1 cellular context compared by ENCODE assay signal in the genomic region with DNA sequence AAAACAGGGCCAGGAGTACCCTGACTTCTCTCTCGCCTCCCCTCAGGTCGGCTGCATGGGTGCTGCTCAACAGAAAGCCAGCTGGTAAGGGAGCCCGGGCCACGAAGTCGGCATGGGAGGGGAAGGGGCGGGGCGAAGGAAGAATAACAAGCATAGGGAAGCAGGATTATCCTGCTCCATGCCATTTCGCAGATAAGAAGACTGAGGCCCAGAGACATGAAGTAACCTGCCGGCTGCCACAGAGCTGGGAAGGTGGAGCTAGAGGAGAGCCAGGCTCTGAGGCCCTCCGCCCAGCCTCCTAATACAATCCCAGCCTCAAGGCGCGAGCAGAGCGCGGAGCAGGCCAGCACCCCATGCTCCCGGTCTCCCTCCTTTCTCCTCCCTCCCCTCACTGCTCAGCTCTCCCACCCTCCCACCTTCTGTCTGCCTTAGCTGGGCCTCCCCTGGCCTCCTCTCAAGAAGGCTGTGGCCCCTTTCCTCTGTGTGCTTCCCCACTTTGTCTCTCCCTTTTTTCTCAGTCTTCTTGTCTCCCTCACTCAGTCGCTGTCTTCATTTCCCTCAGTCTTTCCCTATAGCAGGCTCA.
A peak's percentile ranks its signal among the peaks of the same experiment; 100 is the strongest.
TF ChIP-seq lines count a peak whose summit lies in the region.

No MANE protein-coding gene starts in this region.

TF ChIP-seq in K562, 482 proteins besides CTCF, POLR2A, EP300 and RAD21 (continued from another document and continues in another):
- TF ChIP-seq, protein P1, sequence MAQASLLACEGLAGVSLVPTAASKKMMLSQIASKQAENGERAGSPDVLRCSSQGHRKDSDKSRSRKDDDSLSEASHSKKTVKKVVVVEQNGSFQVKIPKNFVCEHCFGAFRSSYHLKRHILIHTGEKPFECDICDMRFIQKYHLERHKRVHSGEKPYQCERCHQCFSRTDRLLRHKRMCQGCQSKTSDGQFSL (CRISPR knock-in tag; IDR thresholded peaks at IDR 0.05) = no peak
- TF ChIP-seq, protein P1 (tag; IDR thresholded peaks at IDR 0.05) = no peak
- TF ChIP-seq ZZZ3 (IDR thresholded peaks at IDR 0.05) = no peak
- no peak for TF ChIP-seq ZBTB8A (IDR thresholded peaks at IDR 0.05; ENCODE audit: partially characterized antibody)
- TF ChIP-seq XRCC4 (IDR thresholded peaks at IDR 0.05; ENCODE audit: extremely low read depth, insufficient read depth, insufficient read length) = no peak
- no peak for TF ChIP-seq ZNF583 (CRISPR knock-in tag; IDR thresholded peaks at IDR 0.05)
- TF ChIP-seq, protein P2, sequence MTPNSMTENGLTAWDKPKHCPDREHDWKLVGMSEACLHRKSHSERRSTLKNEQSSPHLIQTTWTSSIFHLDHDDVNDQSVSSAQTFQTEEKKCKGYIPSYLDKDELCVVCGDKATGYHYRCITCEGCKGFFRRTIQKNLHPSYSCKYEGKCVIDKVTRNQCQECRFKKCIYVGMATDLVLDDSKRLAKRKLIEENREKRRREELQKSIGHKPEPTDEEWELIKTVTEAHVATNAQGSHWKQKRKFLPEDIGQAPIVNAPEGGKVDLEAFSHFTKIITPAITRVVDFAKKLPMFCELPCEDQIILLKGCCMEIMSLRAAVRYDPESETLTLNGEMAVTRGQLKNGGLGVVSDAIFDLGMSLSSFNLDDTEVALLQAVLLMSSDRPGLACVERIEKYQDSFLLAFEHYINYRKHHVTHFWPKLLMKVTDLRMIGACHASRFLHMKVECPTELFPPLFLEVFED (CRISPR knock-in tag; conservative IDR thresholded peaks at IDR 0.05) = peak; percentile 89
- TF ChIP-seq SMARCC2 (IDR thresholded peaks at IDR 0.05; ENCODE audit: low read depth) = no peak
- TF ChIP-seq TRIM24 (IDR thresholded peaks at IDR 0.05) = peak in 1 of 2 experiments; percentile 13; a peak in 1 of 4 replicates
- TF ChIP-seq POLR2B (IDR thresholded peaks at IDR 0.05; ENCODE audit: low read depth, partially characterized antibody) = no peak
- TF ChIP-seq, protein P3, sequence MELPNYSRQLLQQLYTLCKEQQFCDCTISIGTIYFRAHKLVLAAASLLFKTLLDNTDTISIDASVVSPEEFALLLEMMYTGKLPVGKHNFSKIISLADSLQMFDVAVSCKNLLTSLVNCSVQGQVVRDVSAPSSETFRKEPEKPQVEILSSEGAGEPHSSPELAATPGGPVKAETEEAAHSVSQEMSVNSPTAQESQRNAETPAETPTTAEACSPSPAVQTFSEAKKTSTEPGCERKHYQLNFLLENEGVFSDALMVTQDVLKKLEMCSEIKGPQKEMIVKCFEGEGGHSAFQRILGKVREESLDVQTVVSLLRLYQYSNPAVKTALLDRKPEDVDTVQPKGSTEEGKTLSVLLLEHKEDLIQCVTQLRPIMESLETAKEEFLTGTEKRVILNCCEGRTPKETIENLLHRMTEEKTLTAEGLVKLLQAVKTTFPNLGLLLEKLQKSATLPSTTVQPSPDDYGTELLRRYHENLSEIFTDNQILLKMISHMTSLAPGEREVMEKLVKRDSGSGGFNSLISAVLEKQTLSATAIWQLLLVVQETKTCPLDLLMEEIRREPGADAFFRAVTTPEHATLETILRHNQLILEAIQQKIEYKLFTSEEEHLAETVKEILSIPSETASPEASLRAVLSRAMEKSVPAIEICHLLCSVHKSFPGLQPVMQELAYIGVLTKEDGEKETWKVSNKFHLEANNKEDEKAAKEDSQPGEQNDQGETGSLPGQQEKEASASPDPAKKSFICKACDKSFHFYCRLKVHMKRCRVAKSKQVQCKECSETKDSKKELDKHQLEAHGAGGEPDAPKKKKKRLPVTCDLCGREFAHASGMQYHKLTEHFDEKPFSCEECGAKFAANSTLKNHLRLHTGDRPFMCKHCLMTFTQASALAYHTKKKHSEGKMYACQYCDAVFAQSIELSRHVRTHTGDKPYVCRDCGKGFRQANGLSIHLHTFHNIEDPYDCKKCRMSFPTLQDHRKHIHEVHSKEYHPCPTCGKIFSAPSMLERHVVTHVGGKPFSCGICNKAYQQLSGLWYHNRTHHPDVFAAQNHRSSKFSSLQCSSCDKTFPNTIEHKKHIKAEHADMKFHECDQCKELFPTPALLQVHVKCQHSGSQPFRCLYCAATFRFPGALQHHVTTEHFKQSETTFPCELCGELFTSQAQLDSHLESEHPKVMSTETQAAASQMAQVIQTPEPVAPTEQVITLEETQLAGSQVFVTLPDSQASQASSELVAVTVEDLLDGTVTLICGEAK (IDR thresholded peaks at IDR 0.05) = no peak
- TF ChIP-seq, protein P3 (CRISPR knock-in tag; IDR thresholded peaks at IDR 0.05) = no peak
- no peak for TF ChIP-seq TAF15 (IDR thresholded peaks at IDR 0.05; ENCODE audit: low read depth, low read length)
- no peak for TF ChIP-seq U2AF1 (optimal IDR thresholded peaks at IDR 0.05; ENCODE audit: low read depth, low read length)
- TF ChIP-seq SP1 (CRISPR knock-in tag; IDR thresholded peaks at IDR 0.05) = no peak; the same call in 1 of the 2 replicates
- TF ChIP-seq, protein P4, sequence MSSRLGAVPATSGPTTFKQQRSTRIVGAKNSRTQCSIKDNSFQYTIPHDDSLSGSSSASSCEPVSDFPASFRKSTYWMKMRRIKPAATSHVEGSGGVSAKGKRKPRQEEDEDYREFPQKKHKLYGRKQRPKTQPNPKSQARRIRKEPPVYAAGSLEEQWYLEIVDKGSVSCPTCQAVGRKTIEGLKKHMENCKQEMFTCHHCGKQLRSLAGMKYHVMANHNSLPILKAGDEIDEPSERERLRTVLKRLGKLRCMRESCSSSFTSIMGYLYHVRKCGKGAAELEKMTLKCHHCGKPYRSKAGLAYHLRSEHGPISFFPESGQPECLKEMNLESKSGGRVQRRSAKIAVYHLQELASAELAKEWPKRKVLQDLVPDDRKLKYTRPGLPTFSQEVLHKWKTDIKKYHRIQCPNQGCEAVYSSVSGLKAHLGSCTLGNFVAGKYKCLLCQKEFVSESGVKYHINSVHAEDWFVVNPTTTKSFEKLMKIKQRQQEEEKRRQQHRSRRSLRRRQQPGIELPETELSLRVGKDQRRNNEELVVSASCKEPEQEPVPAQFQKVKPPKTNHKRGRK (tag; IDR thresholded peaks at IDR 0.05) = 0 out of 2 replicates have a peak, but pooled peaks have one; percentile 34
- TF ChIP-seq RAD51 (IDR thresholded peaks at IDR 0.05; ENCODE audit: borderline replicate concordance, low read depth) = no peak
- TF ChIP-seq MTF1 (CRISPR knock-in tag; IDR thresholded peaks at IDR 0.05; ENCODE audit: borderline replicate concordance) = no peak
- TF ChIP-seq, protein P5, sequence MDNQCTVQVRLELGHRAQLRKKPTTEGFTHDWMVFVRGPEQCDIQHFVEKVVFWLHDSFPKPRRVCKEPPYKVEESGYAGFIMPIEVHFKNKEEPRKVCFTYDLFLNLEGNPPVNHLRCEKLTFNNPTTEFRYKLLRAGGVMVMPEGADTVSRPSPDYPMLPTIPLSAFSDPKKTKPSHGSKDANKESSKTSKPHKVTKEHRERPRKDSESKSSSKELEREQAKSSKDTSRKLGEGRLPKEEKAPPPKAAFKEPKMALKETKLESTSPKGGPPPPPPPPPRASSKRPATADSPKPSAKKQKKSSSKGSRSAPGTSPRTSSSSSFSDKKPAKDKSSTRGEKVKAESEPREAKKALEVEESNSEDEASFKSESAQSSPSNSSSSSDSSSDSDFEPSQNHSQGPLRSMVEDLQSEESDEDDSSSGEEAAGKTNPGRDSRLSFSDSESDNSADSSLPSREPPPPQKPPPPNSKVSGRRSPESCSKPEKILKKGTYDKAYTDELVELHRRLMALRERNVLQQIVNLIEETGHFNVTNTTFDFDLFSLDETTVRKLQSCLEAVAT (IDR thresholded peaks at IDR 0.05) = peak; percentile 19 to 43; a peak in 1 of 4 replicates
- peak in 1 of 2 experiments; percentile 58; a peak in 2 of 4 replicates for TF ChIP-seq RCOR1 (IDR thresholded peaks at IDR 0.05; ENCODE audit: borderline replicate concordance in 1 of 2, low read depth in 2 of 2, low read length in 2 of 2)
- peak; percentile 51 to 86 for TF ChIP-seq KDM1A (IDR thresholded peaks at IDR 0.05)
- TF ChIP-seq, protein P6, sequence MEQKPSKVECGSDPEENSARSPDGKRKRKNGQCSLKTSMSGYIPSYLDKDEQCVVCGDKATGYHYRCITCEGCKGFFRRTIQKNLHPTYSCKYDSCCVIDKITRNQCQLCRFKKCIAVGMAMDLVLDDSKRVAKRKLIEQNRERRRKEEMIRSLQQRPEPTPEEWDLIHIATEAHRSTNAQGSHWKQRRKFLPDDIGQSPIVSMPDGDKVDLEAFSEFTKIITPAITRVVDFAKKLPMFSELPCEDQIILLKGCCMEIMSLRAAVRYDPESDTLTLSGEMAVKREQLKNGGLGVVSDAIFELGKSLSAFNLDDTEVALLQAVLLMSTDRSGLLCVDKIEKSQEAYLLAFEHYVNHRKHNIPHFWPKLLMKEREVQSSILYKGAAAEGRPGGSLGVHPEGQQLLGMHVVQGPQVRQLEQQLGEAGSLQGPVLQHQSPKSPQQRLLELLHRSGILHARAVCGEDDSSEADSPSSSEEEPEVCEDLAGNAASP (IDR thresholded peaks at IDR 0.05) = no peak
- no peak for TF ChIP-seq SRF (CRISPR knock-in tag; IDR thresholded peaks at IDR 0.05)
- TF ChIP-seq KAT7 (CRISPR knock-in tag; IDR thresholded peaks at IDR 0.05; ENCODE audit: borderline replicate concordance) = no peak
- no peak for TF ChIP-seq NONO (IDR thresholded peaks at IDR 0.05; ENCODE audit: low read depth in 2 of 2, low read length in 1 of 2)
- TF ChIP-seq SNIP1 (IDR thresholded peaks at IDR 0.05; ENCODE audit: low read depth) = no peak
- TF ChIP-seq ZFP30 (CRISPR knock-in tag; IDR thresholded peaks at IDR 0.05; ENCODE audit: borderline replicate concordance) = no peak
- no peak for TF ChIP-seq SMARCB1 (IDR thresholded peaks at IDR 0.05; ENCODE audit: insufficient read length, low read depth)
- no peak for TF ChIP-seq NFRKB (IDR thresholded peaks at IDR 0.05; ENCODE audit: low read depth)
- TF ChIP-seq ZFPM2 (CRISPR knock-in tag; IDR thresholded peaks at IDR 0.05) = no peak
- no peak; the same call in 1 of the 2 replicates for TF ChIP-seq PHF8 (IDR thresholded peaks at IDR 0.05; ENCODE audit: borderline replicate concordance, low read length)
- no peak for TF ChIP-seq CREB1 (IDR thresholded peaks at IDR 0.05)
- TF ChIP-seq CREB1 (CRISPR knock-in tag; IDR thresholded peaks at IDR 0.05) = no peak
- TF ChIP-seq, protein P7, sequence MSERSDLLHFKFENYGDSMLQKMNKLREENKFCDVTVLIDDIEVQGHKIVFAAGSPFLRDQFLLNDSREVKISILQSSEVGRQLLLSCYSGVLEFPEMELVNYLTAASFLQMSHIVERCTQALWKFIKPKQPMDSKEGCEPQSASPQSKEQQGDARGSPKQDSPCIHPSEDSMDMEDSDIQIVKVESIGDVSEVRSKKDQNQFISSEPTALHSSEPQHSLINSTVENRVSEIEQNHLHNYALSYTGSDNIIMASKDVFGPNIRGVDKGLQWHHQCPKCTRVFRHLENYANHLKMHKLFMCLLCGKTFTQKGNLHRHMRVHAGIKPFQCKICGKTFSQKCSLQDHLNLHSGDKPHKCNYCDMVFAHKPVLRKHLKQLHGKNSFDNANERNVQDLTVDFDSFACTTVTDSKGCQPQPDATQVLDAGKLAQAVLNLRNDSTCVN (CRISPR knock-in tag; IDR thresholded peaks at IDR 0.05) = peak; percentile 78; the same call in 1 of the 2 replicates
- TF ChIP-seq CSDE1 (IDR thresholded peaks at IDR 0.05) = 0 out of 4 replicates have a peak, but pooled peaks of 1 of the 2 experiments have one; percentile 34
- 0 out of 2 replicates have a peak, but pooled peaks have one; percentile 7 for TF ChIP-seq ZNF707 (CRISPR knock-in tag; conservative IDR thresholded peaks at IDR 0.05)
- TF ChIP-seq CHCHD3 (CRISPR knock-in tag; IDR thresholded peaks at IDR 0.05) = no peak
- TF ChIP-seq SAFB (IDR thresholded peaks at IDR 0.05; ENCODE audit: borderline replicate concordance, low read depth, low read length) = no peak
- no peak for TF ChIP-seq HMG20B (CRISPR knock-in tag; IDR thresholded peaks at IDR 0.05)
- TF ChIP-seq, protein P8, sequence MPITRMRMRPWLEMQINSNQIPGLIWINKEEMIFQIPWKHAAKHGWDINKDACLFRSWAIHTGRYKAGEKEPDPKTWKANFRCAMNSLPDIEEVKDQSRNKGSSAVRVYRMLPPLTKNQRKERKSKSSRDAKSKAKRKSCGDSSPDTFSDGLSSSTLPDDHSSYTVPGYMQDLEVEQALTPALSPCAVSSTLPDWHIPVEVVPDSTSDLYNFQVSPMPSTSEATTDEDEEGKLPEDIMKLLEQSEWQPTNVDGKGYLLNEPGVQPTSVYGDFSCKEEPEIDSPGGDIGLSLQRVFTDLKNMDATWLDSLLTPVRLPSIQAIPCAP (CRISPR knock-in tag; IDR thresholded peaks at IDR 0.05; ENCODE audit: borderline replicate concordance) = no peak
- TF ChIP-seq MTA1 (IDR thresholded peaks at IDR 0.05; ENCODE audit: borderline replicate concordance) = peak; percentile 19; the same call in 1 of the 2 replicates
- TF ChIP-seq ZNF75A (CRISPR knock-in tag; IDR thresholded peaks at IDR 0.05) = no peak
- TF ChIP-seq RFX7 (CRISPR knock-in tag; IDR thresholded peaks at IDR 0.05) = no peak
